ENCODE assay signal across 8 cellular contexts in the genomic region with DNA sequence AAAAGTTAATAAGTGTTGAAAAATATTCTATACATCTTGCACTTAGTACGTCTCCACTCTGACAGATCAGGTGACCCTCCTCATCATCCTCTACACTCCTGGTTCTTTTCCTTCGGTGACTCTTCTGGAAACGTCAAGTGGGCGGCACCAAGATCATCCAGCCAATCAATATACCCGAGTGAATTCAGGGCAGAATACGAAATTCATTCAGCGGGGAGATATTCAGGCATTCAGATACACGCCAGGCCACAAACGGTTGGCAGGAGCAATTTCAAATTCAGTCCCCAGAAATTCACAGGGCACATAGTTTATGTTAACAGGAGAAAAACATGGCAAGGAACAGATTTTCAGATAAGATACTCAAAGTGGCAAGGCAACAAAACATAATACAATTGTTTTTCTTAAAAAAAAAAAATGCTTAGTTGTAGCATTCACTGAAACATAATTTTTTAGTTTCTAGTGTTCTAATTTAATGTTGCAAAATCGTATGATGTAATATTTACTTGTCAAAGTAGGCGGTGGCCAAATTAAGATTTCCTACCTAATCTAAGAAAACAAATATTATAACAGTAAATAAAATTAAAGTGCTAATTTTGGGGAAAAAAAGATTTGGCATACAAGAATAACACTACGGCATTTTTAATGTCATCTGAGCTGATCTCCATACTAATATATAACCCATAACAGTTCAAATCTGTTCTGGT. TPM values are rescaled to one million over a fixed set of nuclear protein-coding genes. Genes with fewer than 3 reads are reported as not detected.
DNase-seq lines count a peak whose midpoint lies in the region; ATAC-seq and TF ChIP-seq lines count a peak whose summit lies in the region.

No MANE protein-coding gene starts in this region.

- H3K27me3 Mint-ChIP-seq in IgD-negative memory B cell, result no peaks in the 10 kb centered on the region
- H3K27me3 Mint-ChIP-seq in activated naive CD8-positive, alpha-beta T cell treated with anti-CD3 and anti-CD28 coated beads, Interleukin-2, amount 10 ng/mL, durations not matched to agents 7 days and 5 days, result no peaks in the 10 kb centered on the region

- H3K9me3 Mint-ChIP-seq in IgD-negative memory B cell, result no peaks in the 10 kb centered on the region
- no peaks in the 10 kb centered on the region for H3K9me3 Mint-ChIP-seq in activated naive CD8-positive, alpha-beta T cell treated with anti-CD3 and anti-CD28 coated beads, Interleukin-2, amount 10 ng/mL, durations not matched to agents 7 days and 5 days

- H3K36me3 Mint-ChIP-seq in IgD-negative memory B cell, result peaks cover 21% of the 10 kb centered on the region
- peaks cover 64% of the 10 kb centered on the region for H3K36me3 Mint-ChIP-seq in activated naive CD8-positive, alpha-beta T cell treated with anti-CD3 and anti-CD28 coated beads, Interleukin-2, amount 10 ng/mL, durations not matched to agents 7 days and 5 days

- POLR2A ChIA-PET in activated naive CD8-positive, alpha-beta T cell treated with anti-CD3 and anti-CD28 coated beads, Interleukin-2, amount 10 ng/mL, durations not matched to agents 7 days and 5 days (lab: Charles Lee), result interaction anchor here (1.7 to 3.2 kb wide), 2 partner anchors 29 to 32 kb away, joined by 4 to 10 read pairs; a partner anchor contains a TSS

- H3K4me3 Mint-ChIP-seq in IgD-negative memory B cell, result peak overlapping the region; percentile 34 to 92 (median 55)
- H3K4me3 Mint-ChIP-seq in activated naive CD8-positive, alpha-beta T cell treated with anti-CD3 and anti-CD28 coated beads, Interleukin-2, amount 10 ng/mL, durations not matched to agents 7 days and 5 days, result peak overlapping the region; percentile 78

- no peak for TF ChIP-seq POLR2A in erythroblast (IDR thresholded peaks at IDR 0.05; ENCODE audit: low read length)

- DNase-seq in activated naive CD8-positive, alpha-beta T cell treated with anti-CD3 and anti-CD28 coated beads, Interleukin-2, amount 10 ng/mL, durations not matched to agents 7 days and 5 days, result no peak
- peak; percentile 18 for DNase-seq in inferior parietal cortex (ENCODE audit: extremely low spot score)
- DNase-seq in stimulated activated CD4-positive, alpha-beta T cell treated with anti-CD3 and anti-CD28 coated beads, Interleukin-4, amount 100 ng/mL, for 4 hours, result peak; percentile 15 to 19
- no peak for DNase-seq in NCI-H774 (lab: John Stamatoyannopoulos, UW)
- no peak for DNase-seq in erythroblast (lab: John Stamatoyannopoulos, UW)
- DNase-seq in NCI-H187 (lab: John Stamatoyannopoulos, UW), result no peak

- H3K27ac Mint-ChIP-seq in IgD-negative memory B cell, result peak overlapping the region; percentile 0 to 80 (median 27)
- H3K27ac Mint-ChIP-seq in activated naive CD8-positive, alpha-beta T cell treated with anti-CD3 and anti-CD28 coated beads, Interleukin-2, amount 10 ng/mL, durations not matched to agents 7 days and 5 days, result peak overlapping the region; percentile 86

- peaks cover 36 to 41% (median 36%) of the 10 kb centered on the region in 3 donors for H3K4me1 Mint-ChIP-seq in IgD-negative memory B cell
- H3K4me1 Mint-ChIP-seq in activated naive CD8-positive, alpha-beta T cell treated with anti-CD3 and anti-CD28 coated beads, Interleukin-2, amount 10 ng/mL, durations not matched to agents 7 days and 5 days, result peaks cover 44% of the 10 kb centered on the region

- no peak for ATAC-seq in activated naive CD8-positive, alpha-beta T cell treated with anti-CD3 and anti-CD28 coated beads, Interleukin-2, amount 10 ng/mL, durations not matched to agents 7 days and 5 days (ENCODE audit: low read depth)
- ATAC-seq in HG03439 (IDR thresholded peaks at IDR 0.05; ENCODE audit: unreplicated experiment), result no peak

RNA-seq across cellular contexts. Expression of a gene that starts 4.2 kb away (rescaled TPM):
- polyA plus RNA-seq in IgD-negative memory B cell, result 83.8 TPM
- total RNA-seq in activated naive CD8-positive, alpha-beta T cell treated with anti-CD3 and anti-CD28 coated beads, Interleukin-2, amount 10 ng/mL, durations not matched to agents 7 days and 5 days, result 100 to 1,000 TPM; 204 to 228 TPM

RNA-seq across cellular contexts. Expression of a gene that starts 28.6 kb away (rescaled TPM):
- polyA plus RNA-seq in IgD-negative memory B cell, result 33.1 TPM
- 10 to 100 TPM; 44.2 to 45.2 TPM for total RNA-seq in activated naive CD8-positive, alpha-beta T cell treated with anti-CD3 and anti-CD28 coated beads, Interleukin-2, amount 10 ng/mL, durations not matched to agents 7 days and 5 days

RNA-seq across cellular contexts. Expression of a gene that starts 28.9 kb away (rescaled TPM):
- 16.4 TPM for polyA plus RNA-seq in IgD-negative memory B cell
- 10 to 100 TPM; 36.9 to 37.7 TPM for total RNA-seq in activated naive CD8-positive, alpha-beta T cell treated with anti-CD3 and anti-CD28 coated beads, Interleukin-2, amount 10 ng/mL, durations not matched to agents 7 days and 5 days

RNA-seq across cellular contexts. Expression of a gene that starts 48.5 kb away (rescaled TPM):
- polyA plus RNA-seq in IgD-negative memory B cell, result 140 TPM
- total RNA-seq in activated naive CD8-positive, alpha-beta T cell treated with anti-CD3 and anti-CD28 coated beads, Interleukin-2, amount 10 ng/mL, durations not matched to agents 7 days and 5 days, result 100 to 1,000 TPM; 197 to 199 TPM

Comparison
In these comparisons a context has a peak if more than half of its experiments do, and no peak if none do; other contexts are left out.
1. DNase-seq: peak in inferior parietal cortex (single experiment) and stimulated activated CD4-positive, alpha-beta T cell treated with anti-CD3 and anti-CD28 coated beads, Interleukin-4, amount 100 ng/mL, for 4 hours (2 of 2); none in activated naive CD8-positive, alpha-beta T cell treated with anti-CD3 and anti-CD28 coated beads, Interleukin-2, amount 10 ng/mL, durations not matched to agents 7 days and 5 days (single experiment), NCI-H774 (single experiment), erythroblast (0 of 2) and NCI-H187 (0 of 2).